In genomic region chr9:34686732-34687131, GRCh38 we compare ENCODE assay signal across 16 cellular contexts. TPM values are rescaled to one million over a fixed set of nuclear protein-coding genes. Genes with fewer than 3 reads are reported as not detected.
"Had no signal": no experiment of that assay in that cellular context is flagged by ENCODE, and none has a peak within 500 bp of the region (broad histone marks: within the 10 kb centered on the region; RNA-seq: fewer than 3 reads in every experiment).

No MANE protein-coding gene starts in this region.

- H3K4me3 Mint-ChIP-seq: naive thymus-derived CD4-positive, alpha-beta T cell; stimulated activated naive B cell treated with anti-CD40 and anti-IgM and Interleukin-4, amounts not matched to agents 10 μg/mL and 1 μg/mL and 100 μg/mL, for 72 hours had no signal

- H3K9me3 Mint-ChIP-seq: naive thymus-derived CD4-positive, alpha-beta T cell; stimulated activated naive B cell treated with anti-CD40 and anti-IgM and Interleukin-4, amounts not matched to agents 10 μg/mL and 1 μg/mL and 100 μg/mL, for 72 hours had no signal

- H3K36me3 Mint-ChIP-seq: naive thymus-derived CD4-positive, alpha-beta T cell; stimulated activated naive B cell treated with anti-CD40 and anti-IgM and Interleukin-4, amounts not matched to agents 10 μg/mL and 1 μg/mL and 100 μg/mL, for 72 hours had no signal

- H3K4me3 ChIP-seq: lung, right atrium auricular region had no signal

- H3K9me3 ChIP-seq: right atrium auricular region had no signal

- DNase-seq: activated CD4-positive, alpha-beta T cell treated with anti-CD3 and anti-CD28 coated beads, Interleukin-2, amount 50 U/mL, for 1 hour; activated CD4-positive, CD25-positive, alpha-beta regulatory T cell; activated naive CD4-positive, alpha-beta T cell treated with anti-CD3 and anti-CD28 coated beads, Interleukin-2, amount 50 U/mL, for 16 hours; central memory CD4-positive, alpha-beta T cell; cortex of kidney; effector memory CD4-positive, alpha-beta T cell; glutamatergic neuron; left colon; naive thymus-derived CD4-positive, alpha-beta T cell; nucleus accumbens; stimulated activated naive B cell treated with anti-CD40 and anti-IgM and Interleukin-4, amounts not matched to agents 10 μg/mL and 1 μg/mL and 100 μg/mL, for 72 hours; substantia nigra; T-helper 2 cell; trophoblast cell had no signal

- H3K27me3 ChIP-seq: right atrium auricular region had no signal

- H3K27ac Mint-ChIP-seq: naive thymus-derived CD4-positive, alpha-beta T cell; stimulated activated naive B cell treated with anti-CD40 and anti-IgM and Interleukin-4, amounts not matched to agents 10 μg/mL and 1 μg/mL and 100 μg/mL, for 72 hours had no signal

- H3K27ac ChIP-seq: right atrium auricular region had no signal

- H3K4me1 ChIP-seq: right atrium auricular region had no signal

- H3K36me3 ChIP-seq: right atrium auricular region had no signal

RNA-seq across cellular contexts. Expression of gene CCL19, which starts 4.3 kb away (rescaled TPM):
- polyA plus RNA-seq: naive thymus-derived CD4-positive, alpha-beta T cell had no signal

RNA-seq across cellular contexts. Expression of gene CCL21, which starts 23.2 kb away (rescaled TPM):
- polyA plus RNA-seq: naive thymus-derived CD4-positive, alpha-beta T cell had no signal

RNA-seq across cellular contexts. Expression of gene CCL27, which starts 24.3 kb away (rescaled TPM):
- polyA plus RNA-seq: naive thymus-derived CD4-positive, alpha-beta T cell had no signal
